ENCODE assay signal across 20 cellular contexts in the genomic region with DNA sequence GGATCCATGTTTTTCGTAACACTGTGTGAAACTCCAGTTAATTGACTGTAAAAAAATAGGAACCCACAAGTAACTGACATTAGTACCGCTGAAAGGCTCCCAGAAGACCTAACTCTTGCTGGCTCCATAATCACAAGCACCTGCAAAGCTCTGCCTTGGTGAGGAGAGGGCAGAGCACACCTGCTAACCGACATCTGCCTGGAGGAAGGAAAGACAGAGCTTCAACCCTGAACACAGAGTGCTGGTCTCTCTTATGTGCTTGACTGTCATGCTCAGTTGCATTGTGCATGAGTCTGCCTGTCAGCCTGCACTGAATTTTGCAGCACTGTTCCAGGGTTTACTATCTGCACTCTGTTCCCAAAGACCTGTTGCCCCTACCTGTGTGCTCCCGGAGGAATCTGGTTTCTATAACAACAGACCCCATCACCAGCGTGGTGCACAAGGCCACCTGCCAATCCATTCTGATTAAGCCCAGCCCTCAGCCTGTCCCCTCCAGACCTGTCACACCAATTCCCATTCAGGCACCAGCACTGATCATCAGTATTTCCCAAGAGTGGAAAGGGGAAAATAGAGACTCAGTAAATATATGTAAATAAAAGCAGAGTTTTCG.
A peak's percentile ranks its signal among the peaks of the same experiment; 100 is the strongest.
DNase-seq lines count a peak whose midpoint lies in the region; ATAC-seq and TF ChIP-seq lines count a peak whose summit lies in the region.
"Had no signal": no experiment of that assay in that cellular context is flagged by ENCODE, and none has a peak within 500 bp of the region (broad histone marks: within the 10 kb centered on the region; RNA-seq: fewer than 3 reads in every experiment).

No MANE protein-coding gene starts in this region.

- H3K27ac ChIP-seq in left ventricle myocardium inferior (replicated peaks) (peak overlapping the region; percentile 89), OCI-LY3 (ENCODE audit: low read length) (peak overlapping the region; percentile 25), esophagus squamous epithelium (no peak overlapping the region)
- H3K27ac ChIP-seq: neural progenitor cell, psoas muscle had no signal

- no peaks in the 10 kb centered on the region for H3K79me2 ChIP-seq in OCI-LY3 (ENCODE audit: low read length)

- H3K36me3 Mint-ChIP-seq in stimulated activated naive B cell treated with anti-CD40 and anti-IgM and Interleukin-4, amounts not matched to agents 10 μg/mL and 1 μg/mL and 100 μg/mL, for 72 hours: peaks cover 6 to 7% of the 10 kb centered on the region in 2 donors
- H3K36me3 Mint-ChIP-seq: neural progenitor cell, T-cell had no signal

- H3K4me1 ChIP-seq in left ventricle myocardium inferior (peaks cover 43% of the 10 kb centered on the region), OCI-LY3 (ENCODE audit: low read length) (peaks cover 44% of the 10 kb centered on the region), esophagus squamous epithelium (no peaks in the 10 kb centered on the region)

- peak overlapping the region; percentile 76 for H2AFZ ChIP-seq in OCI-LY3 (ENCODE audit: low read depth, low read length)
- H2AFZ ChIP-seq: neural progenitor cell had no signal

- H3K9ac ChIP-seq in OCI-LY3 (ENCODE audit: low read length): 0 out of 2 replicates have a peak overlapping the region, but pooled peaks have one; percentile 13
- H3K9ac ChIP-seq: neural progenitor cell had no signal

- peaks cover 42 to 63% of the 10 kb centered on the region in 2 donors for H3K4me1 Mint-ChIP-seq in stimulated activated naive B cell treated with anti-CD40 and anti-IgM and Interleukin-4, amounts not matched to agents 10 μg/mL and 1 μg/mL and 100 μg/mL, for 72 hours

- H3K4me3 ChIP-seq in left ventricle myocardium inferior: no peak overlapping the region
- H3K4me3 ChIP-seq in Jurkat, Clone E6-1 (ENCODE audit: low read length): peak overlapping the region; percentile 10
- no peak overlapping the region for H3K4me3 ChIP-seq in OCI-LY3 (ENCODE audit: low read length)
- H3K4me3 ChIP-seq in esophagus squamous epithelium: no peak overlapping the region
- H3K4me3 ChIP-seq: mucosa of descending colon, neural progenitor cell, psoas muscle had no signal

- peak overlapping the region; percentile 49 for H3K27ac Mint-ChIP-seq in stimulated activated naive B cell treated with anti-CD40 and anti-IgM and Interleukin-4, amounts not matched to agents 10 μg/mL and 1 μg/mL and 100 μg/mL, for 72 hours
- H3K27ac Mint-ChIP-seq: activated naive CD4-positive, alpha-beta T cell treated with anti-CD3 and anti-CD28 coated beads for 36 hours; endodermal cell; neural progenitor cell; T-cell had no signal

- H3K9me3 ChIP-seq in left ventricle myocardium inferior (replicated peaks) (no peaks in the 10 kb centered on the region), OCI-LY3 (ENCODE audit: insufficient read depth, low read length) (no peaks in the 10 kb centered on the region), esophagus squamous epithelium (no peaks in the 10 kb centered on the region)
- H3K9me3 ChIP-seq: mucosa of descending colon, psoas muscle had no signal

- H3K9me3 Mint-ChIP-seq in stimulated activated naive B cell treated with anti-CD40 and anti-IgM and Interleukin-4, amounts not matched to agents 10 μg/mL and 1 μg/mL and 100 μg/mL, for 72 hours: peaks cover 2 to 4% of the 10 kb centered on the region in 2 donors
- H3K9me3 Mint-ChIP-seq: activated naive CD4-positive, alpha-beta T cell treated with anti-CD3 and anti-CD28 coated beads for 36 hours; endodermal cell; neural progenitor cell; T-cell had no signal

- no peak for ATAC-seq in Right ventricle myocardium superior (ENCODE audit: poor library complexity)
- no peak for ATAC-seq in stimulated activated naive B cell treated with anti-CD40 and anti-IgM and Interleukin-4, amounts not matched to agents 10 μg/mL and 1 μg/mL and 100 μg/mL, for 72 hours (replicated peaks)
- no peak for ATAC-seq in HG03432 (IDR thresholded peaks at IDR 0.05; ENCODE audit: unreplicated experiment)
- ATAC-seq: mucosa of descending colon, psoas muscle had no signal

- intact Hi-C loops in left ventricle myocardium inferior (cut with micrococcal nuclease) (no loop called here), Right ventricle myocardium superior (cut with DNase I) (no loop called here), esophagus squamous epithelium (cut with DNase I) (no loop called here)

- no peak for TF ChIP-seq POLR2A in esophagus squamous epithelium (IDR thresholded peaks at IDR 0.05)

- no peaks in the 10 kb centered on the region for H4K20me1 ChIP-seq in OCI-LY3 (ENCODE audit: insufficient read depth, low read length)

- H3K27me3 ChIP-seq in left ventricle myocardium inferior (ENCODE audit: low read depth) (no peaks in the 10 kb centered on the region), OCI-LY3 (ENCODE audit: low read depth, low read length) (no peaks in the 10 kb centered on the region), esophagus squamous epithelium (no peaks in the 10 kb centered on the region)
- H3K27me3 ChIP-seq: neural progenitor cell had no signal

- 66 to 70% methylated on average over 5 to 6 of the region's 6 CpGs for WGBS in esophagus squamous epithelium, 2 donors

- peak overlapping the region; percentile 37 for H3K4me2 ChIP-seq in OCI-LY3 (ENCODE audit: low read length)
- H3K4me2 ChIP-seq: neural progenitor cell had no signal

- DNase-seq in left ventricle myocardium inferior (no peak), Right ventricle myocardium superior (no peak), esophagus squamous epithelium (lab: John Stamatoyannopoulos, UW) (no peak), ACHN (no peak)
- peak; percentile 92 for DNase-seq in Jurkat, Clone E6-1 (ENCODE audit: low read depth, low spot score)
- DNase-seq in stimulated activated naive B cell treated with anti-CD40 and anti-IgM and Interleukin-4, amounts not matched to agents 10 μg/mL and 1 μg/mL and 100 μg/mL, for 72 hours: no peak
- DNase-seq: activated CD4-positive, alpha-beta T cell treated with anti-CD3 and anti-CD28 coated beads, Interleukin-2, amount 50 U/mL, for 4 hours; activated naive CD4-positive, alpha-beta T cell treated with anti-CD3 and anti-CD28 coated beads for 36 hours; AML-193; endodermal cell; HCEC 1CT; mucosa of descending colon; NCI-H2081; psoas muscle; SHP77; stimulated activated CD4-positive, alpha-beta T cell treated with anti-CD3 and anti-CD28 coated beads, Interleukin-4, amount 100 ng/mL, for 24 hours; T-cell had no signal

- in situ Hi-C loops in ACHN (cut with HindIII; ENCODE audit: low pct_ligation_motif_present, low pct_unique_long_range_greater_than_20kb, low sequenced_read_pairs): no loop called here

- no peak overlapping the region for H3K4me3 Mint-ChIP-seq in stimulated activated naive B cell treated with anti-CD40 and anti-IgM and Interleukin-4, amounts not matched to agents 10 μg/mL and 1 μg/mL and 100 μg/mL, for 72 hours
- H3K4me3 Mint-ChIP-seq: activated naive CD4-positive, alpha-beta T cell treated with anti-CD3 and anti-CD28 coated beads for 36 hours; endodermal cell; neural progenitor cell; T-cell had no signal

- H3K36me3 ChIP-seq in left ventricle myocardium inferior (no peaks in the 10 kb centered on the region), OCI-LY3 (replicated peaks; ENCODE audit: low read depth, low read length) (no peaks in the 10 kb centered on the region), esophagus squamous epithelium (no peaks in the 10 kb centered on the region)
- H3K36me3 ChIP-seq: neural progenitor cell had no signal

- H3K27me3 Mint-ChIP-seq in stimulated activated naive B cell treated with anti-CD40 and anti-IgM and Interleukin-4, amounts not matched to agents 10 μg/mL and 1 μg/mL and 100 μg/mL, for 72 hours: no peaks in the 10 kb centered on the region
- H3K27me3 Mint-ChIP-seq: T-cell had no signal

- TF ChIP-seq CTCF in left ventricle myocardium inferior (IDR thresholded peaks at IDR 0.05; ENCODE audit: borderline replicate concordance) (no peak), OCI-LY3 (IDR thresholded peaks at IDR 0.05; ENCODE audit: low read depth, low read length) (no peak), esophagus squamous epithelium (IDR thresholded peaks at IDR 0.05) (no peak)

Comparison
In these comparisons a context has a peak if more than half of its experiments do, and no peak if none do; other contexts are left out.
1. H3K27ac ChIP-seq: peak in left ventricle myocardium inferior (single experiment) and OCI-LY3 (single experiment); none in esophagus squamous epithelium (0 of 4).